19 cellular contexts compared by ENCODE assay signal in the genomic region with DNA sequence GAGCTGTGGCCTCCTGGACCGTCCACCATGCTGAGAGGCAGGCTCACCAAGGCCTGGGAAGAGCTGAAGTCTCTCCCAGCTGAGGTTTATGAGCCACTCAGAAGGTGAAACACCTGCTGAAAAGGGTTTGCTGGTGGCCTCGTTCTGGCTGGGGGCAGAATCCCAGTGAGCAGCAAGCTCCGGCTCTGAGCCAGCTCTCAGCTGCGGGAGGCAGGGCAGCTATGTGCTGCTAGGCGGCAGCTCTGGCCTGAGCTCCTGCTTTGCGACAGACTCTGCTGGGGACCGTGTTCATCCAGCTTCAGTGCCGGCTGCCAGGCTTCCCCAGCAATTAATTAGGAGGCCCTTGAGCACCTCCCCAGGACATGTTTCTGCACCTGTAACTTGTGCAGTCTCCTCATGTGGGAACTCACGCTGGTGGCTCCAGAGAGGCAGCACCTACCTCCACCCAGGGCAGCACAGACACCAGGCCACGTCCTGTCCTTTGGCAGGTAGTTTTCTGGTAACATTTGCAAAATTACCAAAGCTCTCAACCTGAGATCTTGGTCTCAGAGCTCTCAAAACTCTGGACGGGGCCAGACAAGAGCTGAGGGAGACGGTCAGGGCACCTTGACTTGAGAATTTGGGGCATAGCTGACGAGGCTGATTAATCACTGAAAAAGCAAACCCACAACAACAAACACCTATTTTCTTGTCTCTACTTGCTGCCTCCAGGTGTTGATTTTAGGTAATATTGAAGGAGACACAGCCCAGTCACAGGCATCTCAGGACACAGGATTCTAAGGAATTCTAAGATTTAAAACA.
DNase-seq lines count a peak whose midpoint lies in the region; ATAC-seq, FAIRE-seq and TF ChIP-seq lines count a peak whose summit lies in the region.
"Had no signal": no experiment of that assay in that cellular context is flagged by ENCODE, and none has a peak within 500 bp of the region (broad histone marks: within the 10 kb centered on the region; RNA-seq: fewer than 3 reads in every experiment).

No MANE protein-coding gene starts in this region.

- no peaks in the 10 kb centered on the region for H3K27me3 ChIP-seq in BLaER1
- H3K27me3 ChIP-seq: upper lobe of left lung had no signal

- peak overlapping the region; percentile 70 for H3K9ac ChIP-seq in BLaER1

- intact Hi-C loops in head of caudate nucleus (cut with DNase I): no loop called here

- ATAC-seq in HG02973 (IDR thresholded peaks at IDR 0.05; ENCODE audit: unreplicated experiment): no peak
- ATAC-seq: activated T-helper 17 cell treated with anti-CD3 and anti-CD28 coated beads, Interleukin-2, amount 50 U/mL, for 72 hours had no signal

- CTCF ChIA-PET in HEK293T (lab: Yijun Ruan, JAX): no interaction called here

- H3K36me3 ChIP-seq in BLaER1: peaks cover 61% of the 10 kb centered on the region
- H3K36me3 ChIP-seq: prostate gland, upper lobe of left lung had no signal

- H4K20me1 ChIP-seq in BLaER1: no peaks in the 10 kb centered on the region

- H3K9me3 ChIP-seq in BLaER1: peaks cover 20% of the 10 kb centered on the region
- H3K9me3 ChIP-seq: prostate gland, upper lobe of left lung had no signal

- FAIRE-seq in HTR-8/SVneo (lab: Jason Lieb, UNC): no peak
- FAIRE-seq: frontal cortex, GM12892, GM19239 had no signal

- POLR2A ChIA-PET in HEK293T (lab: Yijun Ruan, JAX): no interaction called here

- peak overlapping the region; percentile 96 for H3K4me2 ChIP-seq in BLaER1

- H3K4me3 ChIP-seq in BLaER1: peak overlapping the region; percentile 51
- H3K4me3 ChIP-seq: prostate gland, upper lobe of left lung had no signal

- peak overlapping the region; percentile 91 for H3K27ac ChIP-seq in BLaER1
- H3K27ac ChIP-seq: prostate gland, upper lobe of left lung had no signal

- DNase-seq in HT1080 (ENCODE audit: low read depth) (peak; percentile 23), NCI-H510A (lab: John Stamatoyannopoulos, UW) (peak; percentile 79), head of caudate nucleus (peak in 28 of 42 donors; percentile 7 to 63 (median 30)), HEK293T (ENCODE audit: extremely low spot score) (no peak), EL (no peak), HTR-8/SVneo (ENCODE audit: insufficient read length, low spot score) (no peak)
- DNase-seq: activated CD4-positive, alpha-beta T cell treated with anti-CD3 and anti-CD28 coated beads, Interleukin-2, amount 50 U/mL, for 1 hour; DMS53; effector memory CD4-positive, alpha-beta T cell; immature natural killer cell; NCI-H524; upper lobe of left lung had no signal

- peaks cover 78% of the 10 kb centered on the region for H3K4me1 ChIP-seq in BLaER1
- H3K4me1 ChIP-seq: prostate gland, upper lobe of left lung had no signal

TF ChIP-seq in HEK293T, 16 proteins besides CTCF, POLR2A, EP300 and RAD21:
- TF ChIP-seq HDGF (IDR thresholded peaks at IDR 0.05; ENCODE audit: borderline replicate concordance): no peak
- TF ChIP-seq FOXM1 (IDR thresholded peaks at IDR 0.05; ENCODE audit: borderline replicate concordance): no peak
- TF ChIP-seq BHLHE40 (IDR thresholded peaks at IDR 0.05; ENCODE audit: borderline replicate concordance): no peak
- no peak for TF ChIP-seq FOXA1 (IDR thresholded peaks at IDR 0.05)
- no peak for TF ChIP-seq ARNT (IDR thresholded peaks at IDR 0.05)
- TF ChIP-seq L3MBTL2 (conservative IDR thresholded peaks at IDR 0.05): no peak
- TF ChIP-seq LEF1 (IDR thresholded peaks at IDR 0.05; ENCODE audit: borderline replicate concordance): no peak
- no peak for TF ChIP-seq ZNF384 (IDR thresholded peaks at IDR 0.05)
- no peak for TF ChIP-seq FOXK2 (IDR thresholded peaks at IDR 0.05)
- TF ChIP-seq NFRKB (IDR thresholded peaks at IDR 0.05): no peak

Comparison
In these comparisons a context has a peak if more than half of its experiments do, and no peak if none do; other contexts are left out.
1. DNase-seq: peak in HT1080 (single experiment), NCI-H510A (single experiment) and head of caudate nucleus (28 of 42); none in HEK293T (single experiment), EL (single experiment) and HTR-8/SVneo (single experiment).